Comparison of ENCODE assay signal across 21 cellular contexts in genomic region chr9:121178676-121179372, GRCh38. TPM values are rescaled to one million over a fixed set of nuclear protein-coding genes. Genes with fewer than 3 reads are reported as not detected.
DNase-seq lines count a peak whose midpoint lies in the region; ATAC-seq and TF ChIP-seq lines count a peak whose summit lies in the region.
"Had no signal": no experiment of that assay in that cellular context is flagged by ENCODE, and none has a peak within 500 bp of the region (broad histone marks: within the 10 kb centered on the region; RNA-seq: fewer than 3 reads in every experiment).

No MANE protein-coding gene starts in this region.

- CTCF ChIA-PET in activated naive CD4-positive, alpha-beta T cell treated with anti-CD3 and anti-CD28 coated beads, Interleukin-2, amount 10 ng/mL, durations not matched to agents 7 days and 5 days (lab: Charles Lee), result no interaction called here

- ATAC-seq in activated T-helper 17 cell treated with anti-CD3 and anti-CD28 coated beads, Interleukin-2, amount 50 U/mL, for 72 hours (replicated peaks), result no peak
- peak; percentile 39 for ATAC-seq in left lung
- ATAC-seq in stimulated activated naive B cell treated with anti-CD40 and anti-IgM and Interleukin-4, amounts not matched to agents 10 μg/mL and 1 μg/mL and 100 μg/mL, for 72 hours (replicated peaks), result no peak
- ATAC-seq in HG03097 (IDR thresholded peaks at IDR 0.05; ENCODE audit: low FRiP score, unreplicated experiment), result no peak
- ATAC-seq: activated CD8-positive, alpha-beta memory T cell treated with anti-CD3 and anti-CD28 coated beads, Interleukin-2, amount 10 ng/mL, durations not matched to agents 7 days and 5 days; activated naive CD4-positive, alpha-beta T cell treated with anti-CD3 and anti-CD28 coated beads, Interleukin-2, amount 50 U/mL, for 72 hours; GM23338; Right ventricle myocardium inferior; stimulated activated naive CD8-positive, alpha-beta T cell treated with anti-CD3 and anti-CD28 coated beads, Interleukin-15, amount 100 ng/mL, for 72 hours had no signal

- no peaks in the 10 kb centered on the region for H3K4me1 Mint-ChIP-seq in activated naive CD4-positive, alpha-beta T cell treated with anti-CD3 and anti-CD28 coated beads, Interleukin-2, amount 10 ng/mL, durations not matched to agents 7 days and 5 days
- peaks cover 4% of the 10 kb centered on the region for H3K4me1 Mint-ChIP-seq in activated T-helper 17 cell treated with anti-CD3 and anti-CD28 coated beads, Interleukin-2, amount 50 U/mL, for 72 hours
- peaks cover 15 to 16% of the 10 kb centered on the region in 2 donors for H3K4me1 Mint-ChIP-seq in stimulated activated naive B cell treated with anti-CD40 and anti-IgM and Interleukin-4, amounts not matched to agents 10 μg/mL and 1 μg/mL and 100 μg/mL, for 72 hours

- in situ Hi-C loops in G401 (cut with HindIII; ENCODE audit: low sequenced_read_pairs), result no loop called here

- intact Hi-C loops in left lung (cut with DNase I), result no loop called here

- H3K4me3 Mint-ChIP-seq in activated naive CD4-positive, alpha-beta T cell treated with anti-CD3 and anti-CD28 coated beads, Interleukin-2, amount 10 ng/mL, durations not matched to agents 7 days and 5 days, result no peak overlapping the region
- no peak overlapping the region for H3K4me3 Mint-ChIP-seq in activated T-helper 17 cell treated with anti-CD3 and anti-CD28 coated beads, Interleukin-2, amount 50 U/mL, for 72 hours
- no peak overlapping the region for H3K4me3 Mint-ChIP-seq in stimulated activated naive B cell treated with anti-CD40 and anti-IgM and Interleukin-4, amounts not matched to agents 10 μg/mL and 1 μg/mL and 100 μg/mL, for 72 hours
- H3K4me3 Mint-ChIP-seq: activated CD8-positive, alpha-beta memory T cell treated with anti-CD3 and anti-CD28 coated beads, Interleukin-2, amount 10 ng/mL, durations not matched to agents 7 days and 5 days; dendritic cell treated with granulocyte-macrophage colony-stimulating factor and Interleukin-4, amounts not matched to agents 40 ng/mL and 50 ng/mL, for 4 days; GM23338; neural progenitor cell; stimulated activated naive CD8-positive, alpha-beta T cell treated with anti-CD3 and anti-CD28 coated beads, Interleukin-15, amount 100 ng/mL, for 72 hours had no signal

- H3K36me3 ChIP-seq in left lung (peaks cover 0 to 80% of the 10 kb centered on the region in 2 donors), MG63 (peaks cover 69% of the 10 kb centered on the region)
- H3K36me3 ChIP-seq: neural progenitor cell had no signal

- H3K36me3 Mint-ChIP-seq in activated naive CD4-positive, alpha-beta T cell treated with anti-CD3 and anti-CD28 coated beads, Interleukin-2, amount 10 ng/mL, durations not matched to agents 7 days and 5 days, result peaks cover 61% of the 10 kb centered on the region
- H3K36me3 Mint-ChIP-seq in activated T-helper 17 cell treated with anti-CD3 and anti-CD28 coated beads, Interleukin-2, amount 50 U/mL, for 72 hours (ENCODE audit: low read depth), result peaks cover 100% of the 10 kb centered on the region
- peaks cover 26 to 51% of the 10 kb centered on the region in 2 donors for H3K36me3 Mint-ChIP-seq in stimulated activated naive B cell treated with anti-CD40 and anti-IgM and Interleukin-4, amounts not matched to agents 10 μg/mL and 1 μg/mL and 100 μg/mL, for 72 hours

- H3K27me3 ChIP-seq in left lung (no peaks in the 10 kb centered on the region), MG63 (no peaks in the 10 kb centered on the region)
- H3K27me3 ChIP-seq: neural progenitor cell, right atrium auricular region had no signal

- peaks cover 8 to 28% of the 10 kb centered on the region in 2 donors for H3K4me1 ChIP-seq in left lung

- no peak overlapping the region for H3K4me3 ChIP-seq in left lung
- no peak overlapping the region for H3K4me3 ChIP-seq in MG63
- H3K4me3 ChIP-seq: GM23338, neural progenitor cell, right atrium auricular region had no signal

- no peaks in the 10 kb centered on the region for H3K27me3 Mint-ChIP-seq in activated naive CD4-positive, alpha-beta T cell treated with anti-CD3 and anti-CD28 coated beads, Interleukin-2, amount 10 ng/mL, durations not matched to agents 7 days and 5 days
- no peaks in the 10 kb centered on the region for H3K27me3 Mint-ChIP-seq in activated T-helper 17 cell treated with anti-CD3 and anti-CD28 coated beads, Interleukin-2, amount 50 U/mL, for 72 hours
- H3K27me3 Mint-ChIP-seq in stimulated activated naive B cell treated with anti-CD40 and anti-IgM and Interleukin-4, amounts not matched to agents 10 μg/mL and 1 μg/mL and 100 μg/mL, for 72 hours, result no peaks in the 10 kb centered on the region
- H3K27me3 Mint-ChIP-seq: activated CD8-positive, alpha-beta memory T cell treated with anti-CD3 and anti-CD28 coated beads, Interleukin-2, amount 10 ng/mL, durations not matched to agents 7 days and 5 days; dendritic cell treated with granulocyte-macrophage colony-stimulating factor and Interleukin-4, amounts not matched to agents 40 ng/mL and 50 ng/mL, for 4 days; stimulated activated naive CD8-positive, alpha-beta T cell treated with anti-CD3 and anti-CD28 coated beads, Interleukin-15, amount 100 ng/mL, for 72 hours had no signal

- no peaks in the 10 kb centered on the region for H3K9me3 Mint-ChIP-seq in activated naive CD4-positive, alpha-beta T cell treated with anti-CD3 and anti-CD28 coated beads, Interleukin-2, amount 10 ng/mL, durations not matched to agents 7 days and 5 days
- no peaks in the 10 kb centered on the region for H3K9me3 Mint-ChIP-seq in activated T-helper 17 cell treated with anti-CD3 and anti-CD28 coated beads, Interleukin-2, amount 50 U/mL, for 72 hours
- H3K9me3 Mint-ChIP-seq in stimulated activated naive B cell treated with anti-CD40 and anti-IgM and Interleukin-4, amounts not matched to agents 10 μg/mL and 1 μg/mL and 100 μg/mL, for 72 hours, result no peaks in the 10 kb centered on the region
- H3K9me3 Mint-ChIP-seq: activated naive CD4-positive, alpha-beta T cell treated with anti-CD3 and anti-CD28 coated beads, Interleukin-2, amount 50 U/mL, for 72 hours; dendritic cell treated with granulocyte-macrophage colony-stimulating factor and Interleukin-4, amounts not matched to agents 40 ng/mL and 50 ng/mL, for 4 days; GM23338; neural progenitor cell; stimulated activated naive CD8-positive, alpha-beta T cell treated with anti-CD3 and anti-CD28 coated beads, Interleukin-15, amount 100 ng/mL, for 72 hours had no signal

- no peak overlapping the region for H3K27ac ChIP-seq in left lung
- H3K27ac ChIP-seq: neural progenitor cell, right atrium auricular region had no signal

- no peak for DNase-seq in activated naive CD4-positive, alpha-beta T cell treated with anti-CD3 and anti-CD28 coated beads, Interleukin-2, amount 10 ng/mL, durations not matched to agents 7 days and 5 days
- DNase-seq in activated naive CD4-positive, alpha-beta T cell (lab: John Stamatoyannopoulos, UW), result no peak
- DNase-seq in left lung (no peak), G401 (ENCODE audit: low spot score) (no peak), MG63 (no peak)
- no peak for DNase-seq in stimulated activated naive B cell treated with anti-CD40 and anti-IgM and Interleukin-4, amounts not matched to agents 10 μg/mL and 1 μg/mL and 100 μg/mL, for 72 hours
- DNase-seq: activated CD4-positive, CD25-positive, alpha-beta regulatory T cell; activated CD8-positive, alpha-beta memory T cell treated with anti-CD3 and anti-CD28 coated beads, Interleukin-2, amount 10 ng/mL, durations not matched to agents 7 days and 5 days; erythroblast; mammary epithelial cell; NCI-H2081; NCI-H524 treated with DMSO at 0.1 percent for 48 hours; stimulated activated naive CD8-positive, alpha-beta T cell treated with anti-CD3 and anti-CD28 coated beads, Interleukin-15, amount 100 ng/mL, for 72 hours had no signal

- no peak for TF ChIP-seq CTCF in left lung (IDR thresholded peaks at IDR 0.05)

- H3K9me3 ChIP-seq in left lung (no peaks in the 10 kb centered on the region), MG63 (no peaks in the 10 kb centered on the region)
- H3K9me3 ChIP-seq: right atrium auricular region had no signal

- peak overlapping the region; percentile 50 for H3K27ac Mint-ChIP-seq in activated naive CD4-positive, alpha-beta T cell treated with anti-CD3 and anti-CD28 coated beads, Interleukin-2, amount 10 ng/mL, durations not matched to agents 7 days and 5 days
- peak overlapping the region; percentile 62 for H3K27ac Mint-ChIP-seq in activated T-helper 17 cell treated with anti-CD3 and anti-CD28 coated beads, Interleukin-2, amount 50 U/mL, for 72 hours
- peak overlapping the region; percentile 84 for H3K27ac Mint-ChIP-seq in stimulated activated naive B cell treated with anti-CD40 and anti-IgM and Interleukin-4, amounts not matched to agents 10 μg/mL and 1 μg/mL and 100 μg/mL, for 72 hours
- H3K27ac Mint-ChIP-seq: activated CD8-positive, alpha-beta memory T cell treated with anti-CD3 and anti-CD28 coated beads, Interleukin-2, amount 10 ng/mL, durations not matched to agents 7 days and 5 days; dendritic cell treated with granulocyte-macrophage colony-stimulating factor and Interleukin-4, amounts not matched to agents 40 ng/mL and 50 ng/mL, for 4 days; GM23338; neural progenitor cell had no signal

RNA-seq across cellular contexts. Expression of gene RAB14, which starts 22.8 kb away (rescaled TPM):
- total RNA-seq in activated T-helper 17 cell treated with anti-CD3 and anti-CD28 coated beads, Interleukin-2, amount 50 U/mL, for 72 hours, result 10 to 100 TPM; 45.4 to 66.4 TPM
- total RNA-seq in left lung, result 100 to 1,000 TPM in 1 of 2 donors, 10 to 100 TPM in 1; 94.1 to 111 TPM
- total RNA-seq in G401 (2014; rRNA removed; shearing (Covaris generic)), result 23.8 and 32.8 TPM in 2 replicates
- 43.3 and 58.4 TPM in 2 replicates for total RNA-seq in MG63 (2014; rRNA removed; shearing (Covaris generic); ENCODE audit: low replicate concordance)
